ENCODE assay signal across 1 cellular context in genomic region chr2:96872591-96873349, GRCh38.
TF ChIP-seq lines count a peak whose summit lies in the region.

No MANE protein-coding gene starts in this region.

TF ChIP-seq in IMR-90, 13 proteins besides CTCF, POLR2A, EP300 and RAD21:
- TF ChIP-seq CHD1 (IDR thresholded peaks at IDR 0.05; ENCODE audit: low read depth, low read length) (no peak), MAZ (IDR thresholded peaks at IDR 0.05; ENCODE audit: borderline replicate concordance, low read depth, low read length) (no peak), MXI1 (IDR thresholded peaks at IDR 0.05; ENCODE audit: borderline replicate concordance, low read depth, low read length) (no peak), RCOR1 (IDR thresholded peaks at IDR 0.05; ENCODE audit: insufficient replicate concordance, low read length) (no peak), BHLHE40 (IDR thresholded peaks at IDR 0.05; ENCODE audit: low read depth, low read length) (no peak), SMC3 (IDR thresholded peaks at IDR 0.05; ENCODE audit: low read depth, low read length) (no peak), NFE2L2 (IDR thresholded peaks at IDR 0.05; ENCODE audit: low read depth, low read length) (no peak), RFX5 (IDR thresholded peaks at IDR 0.05; ENCODE audit: low read depth, low read length) (no peak), CEBPB (IDR thresholded peaks at IDR 0.05; ENCODE audit: low read depth, low read length) (no peak), FOS (IDR thresholded peaks at IDR 0.05; ENCODE audit: low read depth, low read length) (no peak), USF2 (IDR thresholded peaks at IDR 0.05; ENCODE audit: low read depth, low read length) (no peak), ELK1 (IDR thresholded peaks at IDR 0.05; ENCODE audit: borderline replicate concordance, low read depth, low read length) (no peak), MAFK (IDR thresholded peaks at IDR 0.05; ENCODE audit: low read depth, low read length) (no peak)
